16 cellular contexts compared by ENCODE assay signal in genomic region chr1:159007734-159008133, GRCh38. TPM values are rescaled to one million over a fixed set of nuclear protein-coding genes. Genes with fewer than 3 reads are reported as not detected.
DNase-seq lines count a peak whose midpoint lies in the region; ATAC-seq, FAIRE-seq and TF ChIP-seq lines count a peak whose summit lies in the region.
"Had no signal": no experiment of that assay in that cellular context is flagged by ENCODE, and none has a peak within 500 bp of the region (broad histone marks: within the 10 kb centered on the region; RNA-seq: fewer than 3 reads in every experiment).

No MANE protein-coding gene starts in this region.

- H3K4me2 ChIP-seq in DOHH2 (ENCODE audit: low read length): peak overlapping the region; percentile 95; the same call in 1 of the 2 replicates
- peak overlapping the region; percentile 5 for H3K4me2 ChIP-seq in SU-DHL-6 (ENCODE audit: low read depth, low read length, poor library complexity, severe bottlenecking)

- H2AFZ ChIP-seq in SU-DHL-6 (ENCODE audit: low read depth, low read length, severe bottlenecking): no peak overlapping the region

- H3K4me3 ChIP-seq in DOHH2 (ENCODE audit: low read length) (no peak overlapping the region), SU-DHL-6 (ENCODE audit: insufficient read depth, low read length, poor library complexity, severe bottlenecking) (no peak overlapping the region), iPS-18a (ENCODE audit: low read length) (peak overlapping the region; percentile 2)
- H3K4me3 ChIP-seq: BLaER1, esophagus squamous epithelium, thyroid gland had no signal

- no peaks in the 10 kb centered on the region for H3K9me3 Mint-ChIP-seq in CD14-positive monocyte

- H3K4me1 Mint-ChIP-seq in CD14-positive monocyte: peaks cover 48% of the 10 kb centered on the region

- TF ChIP-seq CTCF in CD14-positive monocyte (IDR thresholded peaks at IDR 0.05) (no peak), DOHH2 (IDR thresholded peaks at IDR 0.05; ENCODE audit: low read depth, low read length, poor library complexity, severe bottlenecking) (no peak), SU-DHL-6 (IDR thresholded peaks at IDR 0.05; ENCODE audit: insufficient read depth, low read length, poor library complexity, severe bottlenecking) (no peak)

- H3K9me2 ChIP-seq in DOHH2 (replicated peaks; ENCODE audit: control insufficient read depth, low read length) (no peaks in the 10 kb centered on the region), SU-DHL-6 (replicated peaks; ENCODE audit: insufficient read depth, low read length) (no peaks in the 10 kb centered on the region)

- H3K4me1 ChIP-seq in DOHH2 (ENCODE audit: control insufficient read depth, low read length): peaks cover 49% of the 10 kb centered on the region
- peaks cover 27% of the 10 kb centered on the region for H3K4me1 ChIP-seq in iPS-18a (ENCODE audit: control insufficient read depth, low read depth, low read length)

- H3K9ac ChIP-seq in SU-DHL-6 (ENCODE audit: low read length) (no peak overlapping the region), iPS-18a (ENCODE audit: low read length) (no peak overlapping the region)
- H3K9ac ChIP-seq: BLaER1 had no signal

- H4K20me1 ChIP-seq in DOHH2 (ENCODE audit: control insufficient read depth, insufficient read depth, low read depth, low read length) (no peaks in the 10 kb centered on the region), SU-DHL-6 (ENCODE audit: low read depth, low read length) (no peaks in the 10 kb centered on the region)
- H4K20me1 ChIP-seq: BLaER1 had no signal

- H3K27me3 ChIP-seq in DOHH2 (ENCODE audit: control insufficient read depth, low read length) (no peaks in the 10 kb centered on the region), SU-DHL-6 (ENCODE audit: low read length) (no peaks in the 10 kb centered on the region), iPS-18a (ENCODE audit: control insufficient read depth, insufficient read depth, low read length) (peaks cover 30% of the 10 kb centered on the region)
- H3K27me3 ChIP-seq: BLaER1, esophagus squamous epithelium, thyroid gland had no signal

- FAIRE-seq in GM12892 (lab: Jason Lieb, UNC): no peak
- FAIRE-seq: TTC549 had no signal

- H3K27ac ChIP-seq in DOHH2 (ENCODE audit: low read depth, low read length) (peak overlapping the region; percentile 88; the same call in 1 of the 2 replicates), SU-DHL-6 (ENCODE audit: low read depth, low read length) (peak overlapping the region; percentile 85), iPS-18a (ENCODE audit: low read length) (no peak overlapping the region)
- H3K27ac ChIP-seq: thyroid gland had no signal

- H3K36me3 ChIP-seq in DOHH2 (ENCODE audit: control insufficient read depth, low read length): peaks cover 29% of the 10 kb centered on the region
- peaks cover 7% of the 10 kb centered on the region for H3K36me3 ChIP-seq in SU-DHL-6 (ENCODE audit: low read length)
- no peaks in the 10 kb centered on the region for H3K36me3 ChIP-seq in iPS-18a (ENCODE audit: control insufficient read depth, low read depth, low read length)
- H3K36me3 ChIP-seq: BLaER1, esophagus squamous epithelium, thyroid gland had no signal

- H3K36me3 Mint-ChIP-seq in CD14-positive monocyte: peaks cover 0 to 2% of the 10 kb centered on the region in 2 donors

- no peak overlapping the region for H3K4me3 Mint-ChIP-seq in CD14-positive monocyte

- H3K27ac Mint-ChIP-seq in CD14-positive monocyte: peak overlapping the region in 5 of 7 donors; percentile 15 to 78 (median 36)
- H3K27ac Mint-ChIP-seq: progenitor cell of endocrine pancreas had no signal

- peaks cover 20% of the 10 kb centered on the region for H3F3A ChIP-seq in DOHH2 (ENCODE audit: control insufficient read depth, insufficient read depth)
- H3F3A ChIP-seq in SU-DHL-6 (ENCODE audit: insufficient read depth): peaks cover 34% of the 10 kb centered on the region

- H3K9me3 ChIP-seq in DOHH2 (ENCODE audit: control insufficient read depth, insufficient read depth, low read length) (no peaks in the 10 kb centered on the region), SU-DHL-6 (ENCODE audit: insufficient read depth, low read length) (no peaks in the 10 kb centered on the region), iPS-18a (ENCODE audit: control insufficient read depth, low read depth, low read length) (no peaks in the 10 kb centered on the region)
- H3K9me3 ChIP-seq: BLaER1, esophagus squamous epithelium, thyroid gland had no signal

- TF ChIP-seq POLR2A in GM12892 (IDR thresholded peaks at IDR 0.05; ENCODE audit: low read depth, low read length): no peak

- H3K27me3 Mint-ChIP-seq in CD14-positive monocyte (ENCODE audit: low read depth in 3 of 3): peaks cover 0 to 2% (median 0%) of the 10 kb centered on the region in 3 donors
- H3K27me3 Mint-ChIP-seq: progenitor cell of endocrine pancreas had no signal

- H3K79me2 ChIP-seq in DOHH2 (ENCODE audit: control insufficient read depth, low read length): peaks cover 44% of the 10 kb centered on the region
- peaks cover 33% of the 10 kb centered on the region for H3K79me2 ChIP-seq in SU-DHL-6 (ENCODE audit: insufficient read depth, low read length)

- ATAC-seq in HG02642 (IDR thresholded peaks at IDR 0.05; ENCODE audit: poor library complexity, unreplicated experiment): no peak

- intact Hi-C loops in CD14-positive monocyte (cut with micrococcal nuclease): loop anchor here in 1 of 2 donors (10.0 kb wide), 1 partner anchor 823 kb away; the partner anchor contains the start of gene CD1D

- DNase-seq in CD14-positive monocyte (ENCODE audit: low spot score): no peak
- DNase-seq in NCI-H748 (lab: John Stamatoyannopoulos, UW; ENCODE audit: unreplicated experiment): no peak
- no peak for DNase-seq in C1 segment of cervical spinal cord (lab: John Stamatoyannopoulos, UW)
- no peak for DNase-seq in GM12892 (ENCODE audit: insufficient read length)
- DNase-seq: esophagus squamous epithelium, Karpas-422, NCI-H1694 treated with DMSO at 0.1 percent for 48 hours, NCI-H526, thyroid gland had no signal

RNA-seq across cellular contexts. Expression of gene IFI16, which starts 2.0 kb away (rescaled TPM):
- polyA plus RNA-seq in CD14-positive monocyte: 10 to 100 TPM; 64.8 to 99.7 TPM
- 184 TPM for polyA plus RNA-seq in GM12892 (2012; ENCODE audit: missing spikeins)
